In the genomic region with DNA sequence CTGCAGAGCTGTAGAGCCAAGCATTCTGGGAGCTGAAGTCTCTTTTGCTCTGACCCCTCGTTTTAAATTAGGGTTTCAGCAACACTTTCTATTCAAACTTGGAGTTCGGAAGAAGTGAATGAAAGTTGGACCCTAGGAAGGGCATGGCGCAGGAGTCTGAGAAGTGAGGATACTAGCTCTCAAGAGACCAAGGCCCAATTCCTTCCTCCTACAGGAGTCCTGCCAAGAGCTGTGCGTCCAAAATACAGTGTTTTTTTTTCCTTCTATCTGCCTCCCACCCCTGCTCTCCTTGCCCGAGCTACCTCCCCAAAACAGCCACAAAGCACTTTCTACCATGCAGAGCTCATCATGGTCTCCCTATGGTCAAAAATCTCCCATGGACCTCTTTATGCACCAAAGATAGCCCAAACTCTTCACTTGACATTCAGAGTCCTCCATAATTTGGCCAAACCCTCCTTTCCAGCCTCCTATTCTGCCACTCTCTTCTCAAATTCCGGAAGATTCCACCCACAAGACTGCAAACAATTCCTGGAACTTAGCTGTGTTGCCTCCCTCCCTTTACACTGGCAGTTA, we compare ENCODE assay signal across 8 cellular contexts. TPM values are rescaled to one million over a fixed set of nuclear protein-coding genes. Genes with fewer than 3 reads are reported as not detected.
A peak's percentile ranks its signal among the peaks of the same experiment; 100 is the strongest.
DNase-seq lines count a peak whose midpoint lies in the region; ATAC-seq and TF ChIP-seq lines count a peak whose summit lies in the region.

No MANE protein-coding gene starts in this region.

- peak overlapping the region; percentile 79 for H3K27ac ChIP-seq in RWPE1

- H3K4me1 Mint-ChIP-seq in Caco-2 (ENCODE audit: low read depth, unreplicated experiment) (peaks cover 20% of the 10 kb centered on the region), osteocyte (ENCODE audit: unreplicated experiment) (peaks cover 36% of the 10 kb centered on the region)

- BruUV-seq in Caco-2 (replicated peaks; lab: Mats Ljungman, UMichigan) = no TSS peak

- CTCF ChIA-PET in Caco-2 (lab: Charles Lee) (interaction anchor here (1.3 to 1.7 kb wide), 2 partner anchors 101 to 163 kb away, joined by 3 to 10 read pairs; a partner anchor contains a TSS), RWPE1 (lab: Yijun Ruan, JAX) (interaction anchor here (0.6 to 1.5 kb wide), 2 partner anchors 101 to 160 kb away, joined by 3 read pairs; no protein-coding TSS in a partner anchor)

- H3K9me3 Mint-ChIP-seq in Caco-2 (ENCODE audit: unreplicated experiment) (peaks cover 11% of the 10 kb centered on the region), osteocyte (ENCODE audit: unreplicated experiment) (peaks cover 5% of the 10 kb centered on the region)

- H3K27ac Mint-ChIP-seq in Caco-2 (ENCODE audit: unreplicated experiment) (peak overlapping the region; percentile 16), osteocyte (ENCODE audit: unreplicated experiment) (peak overlapping the region; percentile 98)

- H3K4me3 Mint-ChIP-seq in Caco-2 (ENCODE audit: unreplicated experiment) (peak overlapping the region; percentile 78), osteocyte (ENCODE audit: unreplicated experiment) (peak overlapping the region; percentile 84)

- H3K4me1 ChIP-seq in Caco-2 = peaks cover 7% of the 10 kb centered on the region; the same call in 1 of the 2 replicates

- peaks cover 27% of the 10 kb centered on the region for H3K36me3 Mint-ChIP-seq in Caco-2 (ENCODE audit: insufficient read depth, unreplicated experiment)
- H3K36me3 Mint-ChIP-seq in osteocyte (ENCODE audit: unreplicated experiment) = peaks cover 9% of the 10 kb centered on the region

- H3K36me3 ChIP-seq in Caco-2 (ENCODE audit: control insufficient read depth, insufficient read depth, low read length) = peaks cover 1% of the 10 kb centered on the region; the same call in 1 of the 2 replicates

- H3K27me3 Mint-ChIP-seq in Caco-2 (ENCODE audit: insufficient read depth, unreplicated experiment) = peaks cover 7% of the 10 kb centered on the region
- peaks cover 16% of the 10 kb centered on the region for H3K27me3 Mint-ChIP-seq in osteocyte (ENCODE audit: unreplicated experiment)

- POLR2A ChIA-PET in Caco-2 (lab: Charles Lee) (interaction anchor here (1.3 to 1.6 kb wide), 2 partner anchors 75 to 197 kb away, joined by 6 to 7 read pairs; a partner anchor contains a TSS), RWPE1 (lab: Yijun Ruan, JAX; ENCODE audit: low non-redundant PET) (no interaction called here)

- H3K4me3 ChIP-seq in Caco-2 (ENCODE audit: low read depth, low read length) = no peak overlapping the region
- H3K4me3 ChIP-seq in epithelial cell of proximal tubule (ENCODE audit: low read depth, low read length) = peak overlapping the region; percentile 98

- ATAC-seq in HG02970 (IDR thresholded peaks at IDR 0.05; ENCODE audit: low FRiP score, unreplicated experiment) (no peak), esophagus mucosa (no peak)

- intact Hi-C loops in Caco-2 (cut with micrococcal nuclease; ENCODE audit: unreplicated experiment) = no loop called here

- no peaks in the 10 kb centered on the region for H3K27me3 ChIP-seq in Caco-2 (replicated peaks; ENCODE audit: control insufficient read depth, insufficient read depth, low read length)

- TF ChIP-seq CTCF in Caco-2 (IDR thresholded peaks at IDR 0.05; ENCODE audit: insufficient read depth in 1 of 2, low read depth in 1 of 2, low read length in 1 of 2, severe bottlenecking in 1 of 2, unreplicated experiment in 1 of 2) = no peak
- TF ChIP-seq CTCF in RWPE1 (conservative IDR thresholded peaks at IDR 0.05; ENCODE audit: low read depth) = no peak
- TF ChIP-seq CTCF in epithelial cell of proximal tubule (conservative IDR thresholded peaks at IDR 0.05; ENCODE audit: low read depth, low read length) = no peak
- no peak for TF ChIP-seq CTCF in osteocyte (IDR thresholded peaks at IDR 0.05)

- H3K9me3 ChIP-seq in Caco-2 = peaks cover 6% of the 10 kb centered on the region

- DNase-seq in Caco-2 (no peak), RWPE1 (ENCODE audit: low spot score) (no peak), epithelial cell of proximal tubule (ENCODE audit: low read depth) (no peak), osteocyte (ENCODE audit: extremely low spot score, unreplicated experiment) (no peak), SKM-1 treated with dmso at 0.1 percent for 144 hours (lab: John Stamatoyannopoulos, UW; ENCODE audit: unreplicated experiment) (no peak), SIG-M5 (lab: John Stamatoyannopoulos, UW) (no peak)

RNA-seq across cellular contexts. Expression of a gene that starts 0.6 kb away (rescaled TPM):
- total RNA-seq in Caco-2 (2022) (188 and 205 TPM in 2 replicates), epithelial cell of proximal tubule (84.8 and 112 TPM in 2 replicates), osteocyte (129 TPM in 2 replicates), esophagus mucosa (83.4 TPM)
